In the genomic region with DNA sequence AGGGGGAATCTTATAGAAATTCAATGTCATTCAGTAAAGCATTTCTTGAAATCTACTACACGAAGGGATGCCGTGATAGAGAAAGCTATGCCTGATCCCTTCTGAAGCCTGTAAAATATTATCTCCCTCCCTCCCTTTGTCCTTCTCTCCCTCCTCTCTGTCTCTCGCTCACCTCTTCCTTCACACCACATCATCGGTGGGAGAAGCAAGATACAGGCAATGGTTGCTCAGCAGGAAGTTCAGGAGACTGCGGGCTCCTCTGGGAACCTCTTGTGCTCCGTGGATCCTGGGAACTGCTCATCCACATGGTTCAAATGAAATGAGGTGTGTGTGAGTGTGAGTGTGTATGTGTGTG, we compare ENCODE assay signal across 15 cellular contexts.
A peak's percentile ranks its signal among the peaks of the same experiment; 100 is the strongest.
DNase-seq lines count a peak whose midpoint lies in the region; ATAC-seq and TF ChIP-seq lines count a peak whose summit lies in the region.
"Had no signal": no experiment of that assay in that cellular context is flagged by ENCODE, and none has a peak within 500 bp of the region (broad histone marks: within the 10 kb centered on the region; RNA-seq: fewer than 3 reads in every experiment).

No MANE protein-coding gene starts in this region.

- H3K36me3 ChIP-seq in mesendoderm (ENCODE audit: control insufficient read depth, insufficient read depth, low read length): no peaks in the 10 kb centered on the region

- no peak overlapping the region for H3K4me2 ChIP-seq in mesendoderm (ENCODE audit: low read length)

- no peak overlapping the region for H3K4ac ChIP-seq in mesendoderm (ENCODE audit: low read depth, low read length)

- POLR2A ChIA-PET in AG04450 (lab: Yijun Ruan, JAX): interaction anchor here (1.0 to 1.6 kb wide), 2 partner anchors 91 to 219 kb away, joined by 4 to 12 read pairs; a partner anchor contains a TSS

- no peaks in the 10 kb centered on the region for H3K79me2 ChIP-seq in mesendoderm (ENCODE audit: control insufficient read depth, insufficient read depth, low read length)

- no peak for DNase-seq in AG04450 (ENCODE audit: low read depth, low spot score)
- peak; percentile 60 for DNase-seq in HCEC 1CT
- peak; percentile 35 to 79 for DNase-seq in cardiac fibroblast (ENCODE audit: low read depth in 2 of 2)
- DNase-seq in mesendoderm: peak; percentile 72
- no peak for DNase-seq in amniotic stem cell (lab: John Stamatoyannopoulos, UW)
- DNase-seq in GM19240 (ENCODE audit: insufficient read length, low spot score): no peak
- DNase-seq: activated gamma-delta T cell treated with Interleukin-2 at 50 U/mL for 16 hours; midbrain; NCI-H1092; stimulated activated naive CD8-positive, alpha-beta T cell treated with anti-CD3 and anti-CD28 coated beads, Interleukin-15, Interleukin-2, amounts not matched to agents 100 U/mL and 50 U/mL, for 24 hours; T-helper 9 cell had no signal

- peak overlapping the region; percentile 72 for H3K56ac ChIP-seq in mesendoderm (ENCODE audit: low read length)

- peak overlapping the region; percentile 66 for H3K27ac ChIP-seq in AG04450 (ENCODE audit: low read depth, low read length)
- no peak overlapping the region for H3K27ac ChIP-seq in mesendoderm (ENCODE audit: low read depth, low read length)
- H3K27ac ChIP-seq: HL-60 had no signal

- no peak overlapping the region for H4K8ac ChIP-seq in mesendoderm (ENCODE audit: low read depth, low read length)

- H3K9me3 ChIP-seq in AG04450 (ENCODE audit: control insufficient read depth, insufficient read depth, low read length): no peaks in the 10 kb centered on the region

- no CpG with 5 or more reads among the region's 6 CpGs for WGBS in mesendoderm (ENCODE audit: extremely low coverage, insufficient coverage, low lambda C conversion rate)

- no peak overlapping the region for H2BK15ac ChIP-seq in mesendoderm (replicated peaks; ENCODE audit: low read depth)

- H3K27me3 ChIP-seq in AG04450 (ENCODE audit: control insufficient read depth, insufficient read depth, low read length) (no peaks in the 10 kb centered on the region), mesendoderm (ENCODE audit: insufficient read depth, low read length, poor library complexity) (no peaks in the 10 kb centered on the region)

- CTCF ChIA-PET in AG04450 (lab: Charles Lee): no interaction called here

- TF ChIP-seq CTCF in AG04450 (IDR thresholded peaks at IDR 0.05; ENCODE audit: low read depth, low read length) (no peak), cardiac fibroblast (IDR thresholded peaks at IDR 0.05; ENCODE audit: low read depth, low read length) (no peak)

- H3K4me3 ChIP-seq in AG04450 (ENCODE audit: low read depth, low read length) (peak overlapping the region; percentile 44), cardiac fibroblast (replicated peaks in 1 of 2; ENCODE audit: low read depth in 2 of 2, low read length in 2 of 2) (peak overlapping the region in 1 of 2 donors; percentile 35), mesendoderm (ENCODE audit: low read length) (no peak overlapping the region)
- H3K4me3 ChIP-seq: GM12878 had no signal

- H2BK5ac ChIP-seq in mesendoderm (ENCODE audit: low read length): peak overlapping the region; percentile 52

- H3K23ac ChIP-seq in mesendoderm (ENCODE audit: low read length): no peak overlapping the region

- no peak overlapping the region for H3K9ac ChIP-seq in mesendoderm (ENCODE audit: low read length)

- peaks cover 9% of the 10 kb centered on the region for H3K4me1 ChIP-seq in mesendoderm (ENCODE audit: control insufficient read depth, low read depth, low read length)

- H4K5ac ChIP-seq in mesendoderm (ENCODE audit: low read length): no peak overlapping the region

- H3K79me1 ChIP-seq in mesendoderm (ENCODE audit: low read length): no peaks in the 10 kb centered on the region

- H2AK5ac ChIP-seq in mesendoderm (ENCODE audit: low read length): no peak overlapping the region

- no peak overlapping the region for H3K18ac ChIP-seq in mesendoderm (ENCODE audit: low read length)

- ATAC-seq in GM21717 (IDR thresholded peaks at IDR 0.05; ENCODE audit: unreplicated experiment) (no peak), GM19452 (IDR thresholded peaks at IDR 0.05; ENCODE audit: unreplicated experiment) (no peak)
- ATAC-seq: GM12878; stimulated activated naive CD8-positive, alpha-beta T cell treated with anti-CD3 and anti-CD28 coated beads, Interleukin-15, Interleukin-2, amounts not matched to agents 100 U/mL and 50 U/mL, for 24 hours had no signal

- no peak overlapping the region for H2BK120ac ChIP-seq in mesendoderm (ENCODE audit: low read depth, low read length)

Comparison
In these comparisons a context has a peak if more than half of its experiments do, and no peak if none do; other contexts are left out.
1. DNase-seq: peak in HCEC 1CT (single experiment), cardiac fibroblast (2 of 2) and mesendoderm (single experiment); none in AG04450 (single experiment), amniotic stem cell (single experiment) and GM19240 (single experiment).